In genomic region chr1:64841330-64842065, GRCh38 we compare ENCODE assay signal across 28 cellular contexts.
DNase-seq lines count a peak whose midpoint lies in the region; ATAC-seq, FAIRE-seq and TF ChIP-seq lines count a peak whose summit lies in the region.
"Had no signal": no experiment of that assay in that cellular context is flagged by ENCODE, and none has a peak within 500 bp of the region (broad histone marks: within the 10 kb centered on the region; RNA-seq: fewer than 3 reads in every experiment).

No MANE protein-coding gene starts in this region.

- peaks cover 29% of the 10 kb centered on the region for H3K36me3 Mint-ChIP-seq in activated naive CD4-positive, alpha-beta T cell treated with anti-CD3 and anti-CD28 coated beads for 36 hours (ENCODE audit: low read depth)
- H3K36me3 Mint-ChIP-seq in activated naive CD4-positive, alpha-beta T cell treated with anti-CD3 and anti-CD28 coated beads, Interleukin-2, amount 10 ng/mL, durations not matched to agents 7 days and 5 days, result peaks cover 67% of the 10 kb centered on the region
- peaks cover 98% of the 10 kb centered on the region for H3K36me3 Mint-ChIP-seq in stimulated activated effector memory CD8-positive, alpha-beta T cell treated with anti-CD3 and anti-CD28 coated beads, Interleukin-12 subunit alpha, Interleukin-12 subunit beta, amount 100 ng/mL, for 72 hours

- H3K9me3 Mint-ChIP-seq in activated naive CD4-positive, alpha-beta T cell treated with anti-CD3 and anti-CD28 coated beads for 36 hours, result no peaks in the 10 kb centered on the region
- no peaks in the 10 kb centered on the region for H3K9me3 Mint-ChIP-seq in activated naive CD4-positive, alpha-beta T cell treated with anti-CD3 and anti-CD28 coated beads, Interleukin-2, amount 10 ng/mL, durations not matched to agents 7 days and 5 days
- no peaks in the 10 kb centered on the region for H3K9me3 Mint-ChIP-seq in stimulated activated effector memory CD8-positive, alpha-beta T cell treated with anti-CD3 and anti-CD28 coated beads, Interleukin-12 subunit alpha, Interleukin-12 subunit beta, amount 100 ng/mL, for 72 hours
- H3K9me3 Mint-ChIP-seq: H9; T-helper 1 cell treated with Interleukin-12 subunit alpha and Interleukin-12 subunit beta and Interleukin-4 antibody, amounts not matched to agents 30 μg/mL and 1 μg/mL, for 36 hours had no signal

- H3K4me3 ChIP-seq in bronchial epithelial cell (ENCODE audit: low read depth, low read length), result no peak overlapping the region
- H3K4me3 ChIP-seq: BLaER1 treated with 17β-estradiol and CSF1 and Interleukin-3, amounts not matched to agents 10 nM and 100 nM; body of pancreas; lower lobe of right lung; MG63; ovary; SJCRH30 had no signal

- no peak for ATAC-seq in foreskin keratinocyte
- no peak for ATAC-seq in stimulated activated effector memory CD8-positive, alpha-beta T cell treated with anti-CD3 and anti-CD28 coated beads, Interleukin-12 subunit alpha, Interleukin-12 subunit beta, amount 100 ng/mL, for 72 hours
- ATAC-seq: body of pancreas; lower lobe of right lung; stimulated activated naive CD8-positive, alpha-beta T cell treated with anti-CD3 and anti-CD28 coated beads, Interleukin-15, Interleukin-2, amounts not matched to agents 100 U/mL and 50 U/mL, for 24 hours had no signal

- H3K27me3 Mint-ChIP-seq in activated naive CD4-positive, alpha-beta T cell treated with anti-CD3 and anti-CD28 coated beads for 36 hours (ENCODE audit: low read depth), result no peaks in the 10 kb centered on the region
- no peaks in the 10 kb centered on the region for H3K27me3 Mint-ChIP-seq in activated naive CD4-positive, alpha-beta T cell treated with anti-CD3 and anti-CD28 coated beads, Interleukin-2, amount 10 ng/mL, durations not matched to agents 7 days and 5 days

- CTCF ChIA-PET in activated naive CD4-positive, alpha-beta T cell treated with anti-CD3 and anti-CD28 coated beads for 36 hours (lab: Charles Lee), result no interaction called here
- CTCF ChIA-PET in activated naive CD4-positive, alpha-beta T cell treated with anti-CD3 and anti-CD28 coated beads, Interleukin-2, amount 10 ng/mL, durations not matched to agents 7 days and 5 days (lab: Charles Lee), result no interaction called here

- intact Hi-C loops in activated naive CD4-positive, alpha-beta T cell treated with anti-CD3 and anti-CD28 coated beads for 36 hours (cut with micrococcal nuclease), result no loop called here

- H3K4me1 Mint-ChIP-seq in activated naive CD4-positive, alpha-beta T cell treated with anti-CD3 and anti-CD28 coated beads for 36 hours (ENCODE audit: low read depth), result no peaks in the 10 kb centered on the region
- no peaks in the 10 kb centered on the region for H3K4me1 Mint-ChIP-seq in activated naive CD4-positive, alpha-beta T cell treated with anti-CD3 and anti-CD28 coated beads, Interleukin-2, amount 10 ng/mL, durations not matched to agents 7 days and 5 days
- peaks cover 10% of the 10 kb centered on the region for H3K4me1 Mint-ChIP-seq in stimulated activated effector memory CD8-positive, alpha-beta T cell treated with anti-CD3 and anti-CD28 coated beads, Interleukin-12 subunit alpha, Interleukin-12 subunit beta, amount 100 ng/mL, for 72 hours

- no peak for DNase-seq in activated naive CD4-positive, alpha-beta T cell treated with anti-CD3 and anti-CD28 coated beads for 36 hours
- no peak for DNase-seq in activated naive CD4-positive, alpha-beta T cell treated with anti-CD3 and anti-CD28 coated beads, Interleukin-2, amount 10 ng/mL, durations not matched to agents 7 days and 5 days
- DNase-seq in bronchial epithelial cell (ENCODE audit: low read depth) (peak; percentile 73), foreskin keratinocyte (peak; percentile 14 to 48), urothelium cell line (ENCODE audit: low spot score) (no peak), OCI-M1 (lab: John Stamatoyannopoulos, UW) (no peak)
- DNase-seq in stimulated activated effector memory CD8-positive, alpha-beta T cell treated with anti-CD3 and anti-CD28 coated beads, Interleukin-12 subunit alpha, Interleukin-12 subunit beta, amount 100 ng/mL, for 72 hours (ENCODE audit: low spot score in 2 of 2), result no peak
- DNase-seq in activated effector memory CD4-positive, alpha-beta T cell treated with Interleukin-2 at 50 U/mL for 16 hours, result no peak
- DNase-seq: 8988T; activated CD4-positive, alpha-beta T cell treated with anti-CD3 and anti-CD28 coated beads, Interleukin-2, amount 50 U/mL, for 48 hours; activated naive CD4-positive, alpha-beta T cell treated with anti-CD3 and anti-CD28 coated beads, Interleukin-2, amount 50 U/mL, for 16 hours; activated T-cell treated with anti-CD3 and anti-CD28 coated beads, Interleukin-2, amount 50 U/mL, for 1 hour; body of pancreas; cortex of kidney; DMS 273 treated with DMSO at 0.1 percent for 48 hours; H9; lower lobe of right lung; MG63; NCI-H2227 treated with DMSO at 0.1 percent for 48 hours; SJCRH30; stimulated activated CD4-positive, alpha-beta T cell treated with anti-CD3 and anti-CD28 coated beads, Interleukin-2, amount 100 ng/mL, for 24 hours; stimulated activated naive CD8-positive, alpha-beta T cell treated with anti-CD3 and anti-CD28 coated beads, Interleukin-15, Interleukin-2, amounts not matched to agents 100 U/mL and 50 U/mL, for 24 hours had no signal

- no peak overlapping the region for H3K27ac ChIP-seq in foreskin keratinocyte
- H3K27ac ChIP-seq: BLaER1 treated with 17β-estradiol and CSF1 and Interleukin-3, amounts not matched to agents 10 nM and 100 nM; body of pancreas; epithelial cell of prostate; lower lobe of right lung; SJCRH30; VCaP had no signal

- H3K27ac Mint-ChIP-seq in activated naive CD4-positive, alpha-beta T cell treated with anti-CD3 and anti-CD28 coated beads for 36 hours, result peak overlapping the region; percentile 16
- H3K27ac Mint-ChIP-seq in activated naive CD4-positive, alpha-beta T cell treated with anti-CD3 and anti-CD28 coated beads, Interleukin-2, amount 10 ng/mL, durations not matched to agents 7 days and 5 days, result no peak overlapping the region
- peak overlapping the region; percentile 46 for H3K27ac Mint-ChIP-seq in stimulated activated effector memory CD8-positive, alpha-beta T cell treated with anti-CD3 and anti-CD28 coated beads, Interleukin-12 subunit alpha, Interleukin-12 subunit beta, amount 100 ng/mL, for 72 hours
- H3K27ac Mint-ChIP-seq: H9; T-helper 1 cell treated with Interleukin-12 subunit alpha and Interleukin-12 subunit beta and Interleukin-4 antibody, amounts not matched to agents 30 μg/mL and 1 μg/mL, for 36 hours had no signal

- no peaks in the 10 kb centered on the region for H3K27me3 ChIP-seq in bronchial epithelial cell (ENCODE audit: control insufficient read depth, insufficient read depth, low read length)
- H3K27me3 ChIP-seq in foreskin keratinocyte, result no peaks in the 10 kb centered on the region
- H3K27me3 ChIP-seq: BLaER1 treated with 17β-estradiol and CSF1 and Interleukin-3, amounts not matched to agents 10 nM and 100 nM; body of pancreas; MG63; ovary; SJCRH30 had no signal

- no peaks in the 10 kb centered on the region for H3K4me1 ChIP-seq in foreskin keratinocyte
- H3K4me1 ChIP-seq: body of pancreas, SJCRH30 had no signal

- peak; percentile 83 for FAIRE-seq in bronchial epithelial cell (lab: Jason Lieb, UNC)
- no peak for FAIRE-seq in urothelium cell line (lab: Jason Lieb, UNC)
- FAIRE-seq: G401.6 had no signal

- H3K36me3 ChIP-seq in bronchial epithelial cell (ENCODE audit: control insufficient read depth, insufficient read depth, low read length), result peaks cover 29% of the 10 kb centered on the region
- H3K36me3 ChIP-seq: ovary had no signal

- H3K4me3 Mint-ChIP-seq in activated naive CD4-positive, alpha-beta T cell treated with anti-CD3 and anti-CD28 coated beads for 36 hours, result no peak overlapping the region
- H3K4me3 Mint-ChIP-seq in activated naive CD4-positive, alpha-beta T cell treated with anti-CD3 and anti-CD28 coated beads, Interleukin-2, amount 10 ng/mL, durations not matched to agents 7 days and 5 days, result no peak overlapping the region
- H3K4me3 Mint-ChIP-seq in stimulated activated effector memory CD8-positive, alpha-beta T cell treated with anti-CD3 and anti-CD28 coated beads, Interleukin-12 subunit alpha, Interleukin-12 subunit beta, amount 100 ng/mL, for 72 hours, result no peak overlapping the region
- H3K4me3 Mint-ChIP-seq: H9; T-helper 1 cell treated with Interleukin-12 subunit alpha and Interleukin-12 subunit beta and Interleukin-4 antibody, amounts not matched to agents 30 μg/mL and 1 μg/mL, for 36 hours had no signal

- TF ChIP-seq CTCF in bronchial epithelial cell (IDR thresholded peaks at IDR 0.05; ENCODE audit: insufficient read depth, low read length, severe bottlenecking) (no peak), foreskin keratinocyte (conservative IDR thresholded peaks at IDR 0.05) (no peak)

Comparison
In these comparisons a context has a peak if more than half of its experiments do, and no peak if none do; other contexts are left out.
1. DNase-seq: peak in bronchial epithelial cell (single experiment) and foreskin keratinocyte (2 of 2); none in activated naive CD4-positive, alpha-beta T cell treated with anti-CD3 and anti-CD28 coated beads for 36 hours (single experiment), activated naive CD4-positive, alpha-beta T cell treated with anti-CD3 and anti-CD28 coated beads, Interleukin-2, amount 10 ng/mL, durations not matched to agents 7 days and 5 days (single experiment), stimulated activated effector memory CD8-positive, alpha-beta T cell treated with anti-CD3 and anti-CD28 coated beads, Interleukin-12 subunit alpha, Interleukin-12 subunit beta, amount 100 ng/mL, for 72 hours (0 of 2), urothelium cell line (single experiment), activated effector memory CD4-positive, alpha-beta T cell treated with Interleukin-2 at 50 U/mL for 16 hours (single experiment) and OCI-M1 (single experiment).